ENCODE assay signal across 32 cellular contexts in genomic region chr3:108200024-108200423, GRCh38.
"Had no signal": no experiment of that assay in that cellular context is flagged by ENCODE, and none has a peak within 500 bp of the region (broad histone marks: within the 10 kb centered on the region; RNA-seq: fewer than 3 reads in every experiment).

No MANE protein-coding gene starts in this region.

- H3K27ac ChIP-seq: adrenal gland, body of pancreas, breast epithelium, SJCRH30, SK-N-MC, WERI-Rb-1 had no signal

- DNase-seq: activated CD4-positive, alpha-beta memory T cell treated with anti-CD3 and anti-CD28 coated beads, Interleukin-2, amount 10 ng/mL, durations not matched to agents 7 days and 5 days; activated CD4-positive, alpha-beta T cell treated with anti-CD3 and anti-CD28 coated beads for 1 hour; activated CD4-positive, alpha-beta T cell treated with anti-CD3 and anti-CD28 coated beads for 48 hours; activated CD4-positive, CD25-positive, alpha-beta regulatory T cell; activated CD8-positive, alpha-beta memory T cell treated with anti-CD3 and anti-CD28 coated beads for 24 hours; activated CD8-positive, alpha-beta memory T cell treated with anti-CD3 and anti-CD28 coated beads, Interleukin-2, amount 10 ng/mL, durations not matched to agents 7 days and 5 days; activated CD8-positive, alpha-beta memory T cell treated with anti-CD3 and anti-CD28 coated beads, Interleukin-2, amount 50 U/mL, for 48 hours; activated effector memory CD4-positive, alpha-beta T cell treated with anti-CD3 and anti-CD28 coated beads, Interleukin-2, amount 50 U/mL, for 16 hours; activated naive CD4-positive, alpha-beta T cell; activated naive CD4-positive, alpha-beta T cell treated with anti-CD3 and anti-CD28 coated beads, Interleukin-2, amount 50 U/mL, for 16 hours; activated naive CD8-positive, alpha-beta T cell treated with anti-CD3 and anti-CD28 coated beads, Interleukin-2, amount 10 ng/mL, durations not matched to agents 7 days and 5 days; activated T-cell treated with anti-CD3 and anti-CD28 coated beads, Interleukin-2, amount 50 U/mL, for 1 hour; adrenal gland; body of pancreas; Kasumi-1; KG1; MG63; NCI-H1048; NCI-H1105 treated with DMSO at 0.1 percent for 48 hours; NCI-H1436; NCI-H1694; NCI-H1930; NCI-H2081 treated with DMSO at 0.1 percent for 48 hours; NCI-H345; NCI-H524 treated with DMSO at 0.1 percent for 48 hours; SHP77; SJCRH30; T1000; WERI-Rb-1 had no signal

- H3K9me3 ChIP-seq: adrenal gland, body of pancreas, breast epithelium, MG63, SJCRH30 had no signal

- H3K9me3 Mint-ChIP-seq: activated CD4-positive, alpha-beta memory T cell treated with anti-CD3 and anti-CD28 coated beads, Interleukin-2, amount 10 ng/mL, durations not matched to agents 7 days and 5 days had no signal

- H3K27ac Mint-ChIP-seq: activated CD4-positive, alpha-beta memory T cell treated with anti-CD3 and anti-CD28 coated beads, Interleukin-2, amount 10 ng/mL, durations not matched to agents 7 days and 5 days; activated CD8-positive, alpha-beta memory T cell treated with anti-CD3 and anti-CD28 coated beads, Interleukin-2, amount 10 ng/mL, durations not matched to agents 7 days and 5 days; activated naive CD8-positive, alpha-beta T cell treated with anti-CD3 and anti-CD28 coated beads, Interleukin-2, amount 10 ng/mL, durations not matched to agents 7 days and 5 days had no signal

- H3K27me3 ChIP-seq: adrenal gland, body of pancreas, breast epithelium, MG63, SJCRH30 had no signal

- H3K4me3 ChIP-seq: adrenal gland, body of pancreas, breast epithelium, MG63, SJCRH30, SK-N-MC had no signal

- H3K36me3 ChIP-seq: adrenal gland, breast epithelium, MG63, SJCRH30 had no signal

- H3K4me3 Mint-ChIP-seq: activated CD4-positive, alpha-beta memory T cell treated with anti-CD3 and anti-CD28 coated beads, Interleukin-2, amount 10 ng/mL, durations not matched to agents 7 days and 5 days; activated CD8-positive, alpha-beta memory T cell treated with anti-CD3 and anti-CD28 coated beads, Interleukin-2, amount 10 ng/mL, durations not matched to agents 7 days and 5 days; activated naive CD8-positive, alpha-beta T cell treated with anti-CD3 and anti-CD28 coated beads, Interleukin-2, amount 10 ng/mL, durations not matched to agents 7 days and 5 days had no signal

- ATAC-seq: activated CD8-positive, alpha-beta memory T cell treated with anti-CD3 and anti-CD28 coated beads, Interleukin-2, amount 10 ng/mL, durations not matched to agents 7 days and 5 days; body of pancreas; Panc1 had no signal

- H3K4me1 ChIP-seq: adrenal gland, breast epithelium, SJCRH30 had no signal

- H3K27me3 Mint-ChIP-seq: activated CD4-positive, alpha-beta memory T cell treated with anti-CD3 and anti-CD28 coated beads, Interleukin-2, amount 10 ng/mL, durations not matched to agents 7 days and 5 days; activated CD8-positive, alpha-beta memory T cell treated with anti-CD3 and anti-CD28 coated beads, Interleukin-2, amount 10 ng/mL, durations not matched to agents 7 days and 5 days; activated naive CD8-positive, alpha-beta T cell treated with anti-CD3 and anti-CD28 coated beads, Interleukin-2, amount 10 ng/mL, durations not matched to agents 7 days and 5 days had no signal
